In the genomic region with DNA sequence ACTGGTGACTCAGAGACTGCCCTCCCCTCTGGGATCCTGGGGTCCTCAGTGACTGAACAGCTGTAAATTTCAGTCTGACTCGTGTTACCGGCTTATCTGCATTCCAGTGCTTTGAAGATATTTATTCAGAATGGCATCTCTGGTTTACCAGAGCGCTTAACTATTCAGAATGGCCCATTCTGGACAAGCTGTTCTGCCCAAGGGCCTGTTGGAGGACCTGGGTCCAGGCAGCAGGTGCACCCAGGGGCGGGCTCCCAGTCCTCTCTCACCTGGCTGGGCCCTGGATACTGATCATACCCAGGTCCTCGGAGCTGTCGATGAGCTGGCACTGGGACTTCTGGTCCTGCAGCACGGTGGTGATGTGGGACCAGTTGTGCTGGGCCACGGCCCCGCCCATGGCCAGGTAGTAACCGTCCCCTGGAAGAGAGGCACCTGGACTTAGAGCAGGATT, we compare ENCODE assay signal across 22 cellular contexts. TPM values are rescaled to one million over a fixed set of nuclear protein-coding genes. Genes with fewer than 3 reads are reported as not detected.
DNase-seq lines count a peak whose midpoint lies in the region; ATAC-seq and TF ChIP-seq lines count a peak whose summit lies in the region.
"Had no signal": no experiment of that assay in that cellular context is flagged by ENCODE, and none has a peak within 500 bp of the region (broad histone marks: within the 10 kb centered on the region; RNA-seq: fewer than 3 reads in every experiment).

No MANE protein-coding gene starts in this region.

- H3K4me3 Mint-ChIP-seq in Caco-2 (ENCODE audit: unreplicated experiment) (peak overlapping the region; percentile 31), glutamatergic neuron (ENCODE audit: unreplicated experiment) (no peak overlapping the region)
- no peak overlapping the region for H3K4me3 Mint-ChIP-seq in activated CD8-positive, alpha-beta T cell treated with anti-CD3 and anti-CD28 coated beads, Interleukin-2, amount 10 ng/mL, durations not matched to agents 7 days and 5 days
- H3K4me3 Mint-ChIP-seq: activated CD8-positive, alpha-beta T cell treated with anti-CD3 and anti-CD28 coated beads for 36 hours; activated naive CD4-positive, alpha-beta T cell treated with anti-CD3 and anti-CD28 coated beads, Interleukin-2, amount 10 ng/mL, durations not matched to agents 7 days and 5 days; activated T-cell treated with anti-CD3 and anti-CD28 coated beads, Interleukin-2, amount 50 U/mL, for 24 hours; CD4-positive, CD25-positive, alpha-beta regulatory T cell; effector memory CD8-positive, alpha-beta T cell; nephron progenitor cell; T-helper 2 cell treated with Interferon-gamma antibody and Interleukin-4, amounts not matched to agents 5 μg/mL and 100 μg/mL, for 36 hours had no signal

- H3K9me3 Mint-ChIP-seq in Caco-2 (ENCODE audit: unreplicated experiment) = no peaks in the 10 kb centered on the region
- H3K9me3 Mint-ChIP-seq in glutamatergic neuron (ENCODE audit: unreplicated experiment) = peaks cover 18% of the 10 kb centered on the region
- H3K9me3 Mint-ChIP-seq in activated CD8-positive, alpha-beta T cell treated with anti-CD3 and anti-CD28 coated beads, Interleukin-2, amount 10 ng/mL, durations not matched to agents 7 days and 5 days (ENCODE audit: insufficient read depth) = no peaks in the 10 kb centered on the region
- H3K9me3 Mint-ChIP-seq: activated CD8-positive, alpha-beta T cell treated with anti-CD3 and anti-CD28 coated beads for 36 hours; activated naive CD4-positive, alpha-beta T cell treated with anti-CD3 and anti-CD28 coated beads, Interleukin-2, amount 10 ng/mL, durations not matched to agents 7 days and 5 days; activated T-cell treated with anti-CD3 and anti-CD28 coated beads, Interleukin-2, amount 50 U/mL, for 24 hours; CD4-positive, CD25-positive, alpha-beta regulatory T cell; effector memory CD8-positive, alpha-beta T cell; nephron progenitor cell; T-helper 2 cell treated with Interferon-gamma antibody and Interleukin-4, amounts not matched to agents 5 μg/mL and 100 μg/mL, for 36 hours had no signal

- H3K4ac ChIP-seq in neuronal stem cell (ENCODE audit: low read length) = no peak overlapping the region

- H3K27me3 ChIP-seq in Caco-2 (replicated peaks; ENCODE audit: control insufficient read depth, insufficient read depth, low read length) (no peaks in the 10 kb centered on the region), neuronal stem cell (ENCODE audit: control insufficient read depth in 3 of 3, insufficient read depth in 3 of 3, low read depth in 1 of 3, low read length in 3 of 3) (no peaks in the 10 kb centered on the region), prostate gland (replicated peaks; ENCODE audit: insufficient read depth) (no peaks in the 10 kb centered on the region)
- H3K27me3 ChIP-seq: ascending aorta had no signal

- H3K9me3 ChIP-seq in Caco-2 (no peaks in the 10 kb centered on the region), neuronal stem cell (replicated peaks in 1 of 2; ENCODE audit: control insufficient read depth in 2 of 2, insufficient read depth in 1 of 2, low read depth in 1 of 2, low read length in 2 of 2) (no peaks in the 10 kb centered on the region), prostate gland (no peaks in the 10 kb centered on the region)
- H3K9me3 ChIP-seq: ascending aorta had no signal

- H3K9ac ChIP-seq in neuronal stem cell (ENCODE audit: low read depth, low read length, poor library complexity) = no peak overlapping the region

- no peak for TF ChIP-seq EP300 in Ishikawa (IDR thresholded peaks at IDR 0.05; ENCODE audit: borderline replicate concordance)

- CTCF ChIA-PET in Caco-2 (lab: Charles Lee) = no interaction called here
- CTCF ChIA-PET in activated CD8-positive, alpha-beta T cell treated with anti-CD3 and anti-CD28 coated beads, Interleukin-2, amount 10 ng/mL, durations not matched to agents 7 days and 5 days (lab: Charles Lee) = no interaction called here

- H3K4me3 ChIP-seq in Caco-2 (ENCODE audit: low read depth, low read length) (no peak overlapping the region), neuronal stem cell (ENCODE audit: low read length in 2 of 2) (no peak overlapping the region), prostate gland (no peak overlapping the region)
- H3K4me3 ChIP-seq: ascending aorta had no signal

- H3K4me1 Mint-ChIP-seq in Caco-2 (ENCODE audit: low read depth, unreplicated experiment) (peaks cover 38% of the 10 kb centered on the region), glutamatergic neuron (ENCODE audit: low read depth, unreplicated experiment) (peaks cover 37% of the 10 kb centered on the region)
- peaks cover 23% of the 10 kb centered on the region for H3K4me1 Mint-ChIP-seq in activated CD8-positive, alpha-beta T cell treated with anti-CD3 and anti-CD28 coated beads, Interleukin-2, amount 10 ng/mL, durations not matched to agents 7 days and 5 days (ENCODE audit: low read depth)

- TF ChIP-seq CTCF in Caco-2 (IDR thresholded peaks at IDR 0.05; ENCODE audit: insufficient read depth in 1 of 2, low read depth in 1 of 2, low read length in 1 of 2, severe bottlenecking in 1 of 2, unreplicated experiment in 1 of 2) (no peak), glutamatergic neuron (IDR thresholded peaks at IDR 0.05; ENCODE audit: partially characterized antibody, unreplicated experiment) (no peak), prostate gland (IDR thresholded peaks at IDR 0.05) (no peak)

- TF ChIP-seq RAD21 in Ishikawa (IDR thresholded peaks at IDR 0.05; ENCODE audit: low read depth) = no peak

- WGBS in neuronal stem cell (ENCODE audit: extremely low coverage in 2 of 2, insufficient read length in 2 of 2, insufficient replicate concordance in 1 of 2), 2 donors = no CpG with 5 or more reads among the region's 10 CpGs
- WGBS in prostate gland = 61% methylated on average over 8 of the region's 10 CpGs

- no peak overlapping the region for H3K14ac ChIP-seq in neuronal stem cell (ENCODE audit: low read length)

- no peak overlapping the region for H2AFZ ChIP-seq in neuronal stem cell (ENCODE audit: low read length)

- H2BK5ac ChIP-seq in neuronal stem cell (ENCODE audit: low read length) = no peak overlapping the region

- no peak overlapping the region for H3K23ac ChIP-seq in neuronal stem cell (ENCODE audit: low read depth, low read length, poor library complexity)

- POLR2A ChIA-PET in Caco-2 (lab: Charles Lee) = no interaction called here
- POLR2A ChIA-PET in activated CD8-positive, alpha-beta T cell treated with anti-CD3 and anti-CD28 coated beads, Interleukin-2, amount 10 ng/mL, durations not matched to agents 7 days and 5 days (lab: Charles Lee) = no interaction called here

- no peaks in the 10 kb centered on the region for H3K27me3 Mint-ChIP-seq in Caco-2 (ENCODE audit: insufficient read depth, unreplicated experiment)
- peaks cover 15% of the 10 kb centered on the region for H3K27me3 Mint-ChIP-seq in glutamatergic neuron (ENCODE audit: unreplicated experiment)
- H3K27me3 Mint-ChIP-seq in activated CD8-positive, alpha-beta T cell treated with anti-CD3 and anti-CD28 coated beads, Interleukin-2, amount 10 ng/mL, durations not matched to agents 7 days and 5 days (ENCODE audit: low read depth) = no peaks in the 10 kb centered on the region
- H3K27me3 Mint-ChIP-seq: activated CD8-positive, alpha-beta T cell treated with anti-CD3 and anti-CD28 coated beads for 36 hours; activated naive CD4-positive, alpha-beta T cell treated with anti-CD3 and anti-CD28 coated beads, Interleukin-2, amount 10 ng/mL, durations not matched to agents 7 days and 5 days; activated T-cell treated with anti-CD3 and anti-CD28 coated beads, Interleukin-2, amount 50 U/mL, for 24 hours; CD4-positive, CD25-positive, alpha-beta regulatory T cell had no signal

- H3K36me3 ChIP-seq in Caco-2 (ENCODE audit: control insufficient read depth, insufficient read depth, low read length) (no peaks in the 10 kb centered on the region), neuronal stem cell (replicated peaks in 1 of 2; ENCODE audit: control insufficient read depth in 2 of 2, insufficient read depth in 2 of 2, low read length in 2 of 2) (no peaks in the 10 kb centered on the region), prostate gland (no peaks in the 10 kb centered on the region)
- H3K36me3 ChIP-seq: ascending aorta had no signal

- H3K27ac Mint-ChIP-seq in Caco-2 (ENCODE audit: unreplicated experiment) (peak overlapping the region; percentile 67), glutamatergic neuron (ENCODE audit: unreplicated experiment) (no peak overlapping the region)
- no peak overlapping the region for H3K27ac Mint-ChIP-seq in activated CD8-positive, alpha-beta T cell treated with anti-CD3 and anti-CD28 coated beads, Interleukin-2, amount 10 ng/mL, durations not matched to agents 7 days and 5 days
- H3K27ac Mint-ChIP-seq: activated CD8-positive, alpha-beta T cell treated with anti-CD3 and anti-CD28 coated beads for 36 hours; activated naive CD4-positive, alpha-beta T cell treated with anti-CD3 and anti-CD28 coated beads, Interleukin-2, amount 10 ng/mL, durations not matched to agents 7 days and 5 days; activated T-cell treated with anti-CD3 and anti-CD28 coated beads, Interleukin-2, amount 50 U/mL, for 24 hours; T-helper 2 cell treated with Interferon-gamma antibody and Interleukin-4, amounts not matched to agents 5 μg/mL and 100 μg/mL, for 36 hours had no signal

- H3K79me1 ChIP-seq in neuronal stem cell (ENCODE audit: low read depth, low read length) = peaks cover 3% of the 10 kb centered on the region

- no peak overlapping the region for H2BK15ac ChIP-seq in neuronal stem cell (ENCODE audit: low read length)

- H2AK5ac ChIP-seq in neuronal stem cell (ENCODE audit: low read depth, low read length) = peak overlapping the region; percentile 51

- peak overlapping the region; percentile 80 for H3K18ac ChIP-seq in neuronal stem cell (ENCODE audit: low read length)

- no peak overlapping the region for H2BK120ac ChIP-seq in neuronal stem cell (ENCODE audit: low read depth, low read length)

- no peak overlapping the region for H3K27ac ChIP-seq in neuronal stem cell (replicated peaks; ENCODE audit: low read length)
- H3K27ac ChIP-seq in prostate gland = no peak overlapping the region
- H3K27ac ChIP-seq: ascending aorta had no signal

- DNase-seq in Caco-2 (peak; percentile 83 to 87), glutamatergic neuron (peak; percentile 3), neuronal stem cell (ENCODE audit: low spot score) (no peak), occipital lobe (lab: John Stamatoyannopoulos, UW) (no peak), prostate gland (ENCODE audit: low spot score) (no peak)
- DNase-seq in activated CD8-positive, alpha-beta T cell treated with anti-CD3 and anti-CD28 coated beads, Interleukin-2, amount 10 ng/mL, durations not matched to agents 7 days and 5 days = no peak
- DNase-seq: activated CD8-positive, alpha-beta T cell treated with anti-CD3 and anti-CD28 coated beads for 36 hours; activated naive CD4-positive, alpha-beta T cell treated with anti-CD3 and anti-CD28 coated beads, Interleukin-2, amount 10 ng/mL, durations not matched to agents 7 days and 5 days; activated T-cell treated with anti-CD3 and anti-CD28 coated beads, Interleukin-2, amount 50 U/mL, for 24 hours; CD4-positive, CD25-positive, alpha-beta regulatory T cell; effector memory CD8-positive, alpha-beta T cell; KBM-7; NCI-H69; nephron progenitor cell; substantia nigra had no signal

- no TSS peak for BruUV-seq in Caco-2 (replicated peaks; lab: Mats Ljungman, UMichigan)

- no peak overlapping the region for H4K8ac ChIP-seq in neuronal stem cell (ENCODE audit: low read depth, low read length)

- no peaks in the 10 kb centered on the region for H3K36me3 Mint-ChIP-seq in Caco-2 (ENCODE audit: insufficient read depth, unreplicated experiment)
- no peaks in the 10 kb centered on the region for H3K36me3 Mint-ChIP-seq in glutamatergic neuron (ENCODE audit: unreplicated experiment)
- no peaks in the 10 kb centered on the region for H3K36me3 Mint-ChIP-seq in activated CD8-positive, alpha-beta T cell treated with anti-CD3 and anti-CD28 coated beads, Interleukin-2, amount 10 ng/mL, durations not matched to agents 7 days and 5 days (ENCODE audit: low read depth)
- H3K36me3 Mint-ChIP-seq: activated naive CD4-positive, alpha-beta T cell treated with anti-CD3 and anti-CD28 coated beads, Interleukin-2, amount 10 ng/mL, durations not matched to agents 7 days and 5 days had no signal

- H2BK12ac ChIP-seq in neuronal stem cell (ENCODE audit: low read length) = no peak overlapping the region

- ATAC-seq in HG03097 (IDR thresholded peaks at IDR 0.05; ENCODE audit: low FRiP score, unreplicated experiment) = no peak
- no peak for ATAC-seq in activated CD8-positive, alpha-beta T cell treated with anti-CD3 and anti-CD28 coated beads, Interleukin-2, amount 10 ng/mL, durations not matched to agents 7 days and 5 days
- ATAC-seq: activated CD8-positive, alpha-beta T cell treated with anti-CD3 and anti-CD28 coated beads for 36 hours; effector memory CD8-positive, alpha-beta T cell had no signal

- H4K91ac ChIP-seq in neuronal stem cell (ENCODE audit: low read depth, low read length, poor library complexity) = no peak overlapping the region

- TF ChIP-seq POLR2A in prostate gland (IDR thresholded peaks at IDR 0.05) = no peak

- H3K4me2 ChIP-seq in neuronal stem cell (ENCODE audit: insufficient read depth, low read length, poor library complexity, severe bottlenecking) = no peak overlapping the region

- intact Hi-C loops in Caco-2 (cut with micrococcal nuclease; ENCODE audit: unreplicated experiment) = loop anchor here (2.0 kb wide), 1 partner anchor 27 kb away; no protein-coding TSS in a partner anchor
- intact Hi-C loops in prostate gland (cut with DNase I) = no loop called here

- peaks cover 35% of the 10 kb centered on the region for H3K4me1 ChIP-seq in Caco-2
- H3K4me1 ChIP-seq in neuronal stem cell (ENCODE audit: control insufficient read depth in 2 of 2, insufficient read depth in 1 of 2, low read depth in 1 of 2, low read length in 2 of 2) = peaks cover 5 to 13% of the 10 kb centered on the region in 2 donors
- no peaks in the 10 kb centered on the region for H3K4me1 ChIP-seq in prostate gland (replicated peaks)
- H3K4me1 ChIP-seq: ascending aorta had no signal

RNA-seq across cellular contexts. Expression of gene SARDH, which starts 48.0 kb away (rescaled TPM):
- total RNA-seq in Caco-2 (2022) (0.36 and 0.37 TPM in 2 replicates), glutamatergic neuron (ENCODE audit: unreplicated experiment) (2.0 TPM), occipital lobe (2.5 TPM), prostate gland (1 to 10 TPM; 6.7 to 7.2 TPM)
- polyA plus RNA-seq in neuronal stem cell (2013, experiment 1 of 2) = 3.8 TPM
- polyA plus RNA-seq in neuronal stem cell (2013, experiment 2 of 2) = 3.7 TPM
- total RNA-seq in activated CD8-positive, alpha-beta T cell treated with anti-CD3 and anti-CD28 coated beads, Interleukin-2, amount 10 ng/mL, durations not matched to agents 7 days and 5 days = 1 to 10 TPM; 3.0 to 3.4 TPM

RNA-seq across cellular contexts. Expression of gene DBH, which starts 54.0 kb away (rescaled TPM):
- total RNA-seq in Caco-2 (2022) (not detected in 2 replicates), glutamatergic neuron (ENCODE audit: unreplicated experiment) (1.8 TPM), occipital lobe (not detected), prostate gland (not detected)
- not detected for polyA plus RNA-seq in neuronal stem cell (2013, experiment 1 of 2)
- not detected for polyA plus RNA-seq in neuronal stem cell (2013, experiment 2 of 2)
- not detected for total RNA-seq in activated CD8-positive, alpha-beta T cell treated with anti-CD3 and anti-CD28 coated beads, Interleukin-2, amount 10 ng/mL, durations not matched to agents 7 days and 5 days
- total RNA-seq: activated CD8-positive, alpha-beta T cell treated with anti-CD3 and anti-CD28 coated beads for 36 hours; ascending aorta; fibroblast of lung; mesenteric fat pad; SK-MEL-5 had no signal
- polyA plus RNA-seq: CD4-positive, CD25-positive, alpha-beta regulatory T cell; fibroblast of lung had no signal

Comparison
In these comparisons a context has a peak if more than half of its experiments do, and no peak if none do; other contexts are left out.
1. DNase-seq: peak in Caco-2 (2 of 2) and glutamatergic neuron (single experiment); none in neuronal stem cell (single experiment), occipital lobe (single experiment), prostate gland (single experiment) and activated CD8-positive, alpha-beta T cell treated with anti-CD3 and anti-CD28 coated beads, Interleukin-2, amount 10 ng/mL, durations not matched to agents 7 days and 5 days (single experiment).